12 cellular contexts compared by ENCODE assay signal in the genomic region with DNA sequence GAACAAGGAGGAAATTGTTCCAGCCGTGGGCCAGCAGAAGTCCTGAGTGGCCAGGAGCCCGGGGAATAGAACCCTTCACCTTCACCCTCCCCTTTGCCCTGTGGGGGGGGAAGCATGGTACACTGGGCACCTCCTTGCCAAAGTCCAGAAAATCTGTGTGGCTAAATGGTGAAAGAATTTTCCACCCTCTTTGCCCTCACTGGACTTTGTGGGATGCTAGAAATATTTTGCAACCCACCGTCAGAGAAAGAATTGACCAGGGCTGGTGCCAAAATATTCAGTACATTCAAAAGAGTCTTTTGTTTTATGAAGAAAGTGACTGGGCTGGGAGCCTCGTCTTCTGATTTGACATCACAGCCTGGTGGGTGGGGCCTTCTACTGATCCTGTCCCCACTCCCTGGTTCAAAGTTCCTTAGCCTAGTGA. TPM values are rescaled to one million over a fixed set of nuclear protein-coding genes. Genes with fewer than 3 reads are reported as not detected.
DNase-seq lines count a peak whose midpoint lies in the region; TF ChIP-seq lines count a peak whose summit lies in the region.
"Had no signal": no experiment of that assay in that cellular context is flagged by ENCODE, and none has a peak within 500 bp of the region (broad histone marks: within the 10 kb centered on the region; RNA-seq: fewer than 3 reads in every experiment).

No MANE protein-coding gene starts in this region.

- H3K4me1 Mint-ChIP-seq in activated naive CD4-positive, alpha-beta T cell treated with anti-CD3 and anti-CD28 coated beads, Interleukin-2, amount 10 ng/mL, durations not matched to agents 7 days and 5 days: no peaks in the 10 kb centered on the region

- no peaks in the 10 kb centered on the region for H3K9me3 ChIP-seq in mucosa of rectum (ENCODE audit: control insufficient read depth in 2 of 2, low read length in 2 of 2)
- no peaks in the 10 kb centered on the region for H3K9me3 ChIP-seq in vagina

- no peak for TF ChIP-seq CTCF in fibroblast of pulmonary artery (IDR thresholded peaks at IDR 0.05; ENCODE audit: low read length, missing control alignments)
- no peak for TF ChIP-seq CTCF in vagina (IDR thresholded peaks at IDR 0.05)

- no peak overlapping the region for H3K27ac Mint-ChIP-seq in activated naive CD4-positive, alpha-beta T cell treated with anti-CD3 and anti-CD28 coated beads, Interleukin-2, amount 10 ng/mL, durations not matched to agents 7 days and 5 days
- H3K27ac Mint-ChIP-seq: nephron had no signal

- H3K4me3 Mint-ChIP-seq in activated naive CD4-positive, alpha-beta T cell treated with anti-CD3 and anti-CD28 coated beads, Interleukin-2, amount 10 ng/mL, durations not matched to agents 7 days and 5 days: no peak overlapping the region
- H3K4me3 Mint-ChIP-seq: nephron had no signal

- DNase-seq in NCI-H226 (peak; percentile 45), fibroblast of pulmonary artery (ENCODE audit: low read depth) (peak; percentile 41), vagina (ENCODE audit: extremely low spot score in 2 of 2) (no peak), HEK293T (ENCODE audit: extremely low spot score) (no peak), activated gamma-delta T cell treated with Interleukin-2 at 50 U/mL for 16 hours (no peak)
- DNase-seq in activated naive CD4-positive, alpha-beta T cell treated with anti-CD3 and anti-CD28 coated beads, Interleukin-2, amount 10 ng/mL, durations not matched to agents 7 days and 5 days: no peak
- DNase-seq: activated T-cell treated with anti-CD3 and anti-CD28 coated beads, Interleukin-2, amount 50 U/mL, for 1 hour; cerebellar nuclear complex; NCI-H1930; stimulated activated CD4-positive, alpha-beta T cell treated with anti-CD3 and anti-CD28 coated beads, Interleukin-4, amount 100 ng/mL, for 1 hour had no signal

- no peaks in the 10 kb centered on the region for H3K36me3 Mint-ChIP-seq in activated naive CD4-positive, alpha-beta T cell treated with anti-CD3 and anti-CD28 coated beads, Interleukin-2, amount 10 ng/mL, durations not matched to agents 7 days and 5 days

- intact Hi-C loops in vagina (cut with DNase I): loop anchor here (5.0 kb wide), 1 partner anchor 63 kb away; no protein-coding TSS in a partner anchor

- H3K4me1 ChIP-seq in mucosa of rectum (ENCODE audit: control insufficient read depth in 2 of 2, insufficient read depth in 2 of 2, low read length in 2 of 2) (peaks cover 7 to 13% of the 10 kb centered on the region in 2 donors), vagina (peaks cover 49% of the 10 kb centered on the region)

- H3K36me3 ChIP-seq in mucosa of rectum (ENCODE audit: control insufficient read depth in 2 of 2, insufficient read depth in 2 of 2, low read length in 2 of 2): no peaks in the 10 kb centered on the region
- no peaks in the 10 kb centered on the region for H3K36me3 ChIP-seq in vagina

- peaks cover 19% of the 10 kb centered on the region for H3K27me3 Mint-ChIP-seq in activated naive CD4-positive, alpha-beta T cell treated with anti-CD3 and anti-CD28 coated beads, Interleukin-2, amount 10 ng/mL, durations not matched to agents 7 days and 5 days

- POLR2A ChIA-PET in HEK293T (lab: Yijun Ruan, JAX): no interaction called here

- H3K27me3 ChIP-seq in mucosa of rectum (ENCODE audit: control insufficient read depth in 2 of 2, insufficient read depth in 2 of 2, low read length in 2 of 2) (no peaks in the 10 kb centered on the region), vagina (no peaks in the 10 kb centered on the region)

- H3K27ac ChIP-seq in mucosa of rectum (ENCODE audit: low read depth in 2 of 2, low read length in 2 of 2) (peak overlapping the region; percentile 17 to 27), vagina (peak overlapping the region; percentile 50)

- CTCF ChIA-PET in HEK293T (lab: Yijun Ruan, JAX): no interaction called here
- CTCF ChIA-PET in activated naive CD4-positive, alpha-beta T cell treated with anti-CD3 and anti-CD28 coated beads, Interleukin-2, amount 10 ng/mL, durations not matched to agents 7 days and 5 days (lab: Charles Lee): no interaction called here

- no peaks in the 10 kb centered on the region for H3K9me3 Mint-ChIP-seq in activated naive CD4-positive, alpha-beta T cell treated with anti-CD3 and anti-CD28 coated beads, Interleukin-2, amount 10 ng/mL, durations not matched to agents 7 days and 5 days
- H3K9me3 Mint-ChIP-seq: nephron had no signal

- no peak overlapping the region for H3K9ac ChIP-seq in mucosa of rectum (ENCODE audit: low read depth in 1 of 2, low read length in 2 of 2)

- H3K4me3 ChIP-seq in fibroblast of pulmonary artery (replicated peaks; ENCODE audit: low read depth, low read length) (no peak overlapping the region), mucosa of rectum (ENCODE audit: low read length in 2 of 2) (no peak overlapping the region), vagina (peak overlapping the region in 1 of 2 donors; percentile 3)

- TF ChIP-seq POLR2A in vagina (IDR thresholded peaks at IDR 0.05): no peak

TF ChIP-seq in HEK293T, 16 proteins besides CTCF, POLR2A, EP300 and RAD21:
- TF ChIP-seq CTBP1 (IDR thresholded peaks at IDR 0.05; ENCODE audit: borderline replicate concordance) (no peak), FOXK2 (IDR thresholded peaks at IDR 0.05) (no peak), HDGF (IDR thresholded peaks at IDR 0.05; ENCODE audit: borderline replicate concordance) (no peak), ARNT (IDR thresholded peaks at IDR 0.05) (no peak), TARDBP (IDR thresholded peaks at IDR 0.05) (no peak), FOXA1 (IDR thresholded peaks at IDR 0.05) (no peak)
- TF ChIP-seq, protein P1, sequence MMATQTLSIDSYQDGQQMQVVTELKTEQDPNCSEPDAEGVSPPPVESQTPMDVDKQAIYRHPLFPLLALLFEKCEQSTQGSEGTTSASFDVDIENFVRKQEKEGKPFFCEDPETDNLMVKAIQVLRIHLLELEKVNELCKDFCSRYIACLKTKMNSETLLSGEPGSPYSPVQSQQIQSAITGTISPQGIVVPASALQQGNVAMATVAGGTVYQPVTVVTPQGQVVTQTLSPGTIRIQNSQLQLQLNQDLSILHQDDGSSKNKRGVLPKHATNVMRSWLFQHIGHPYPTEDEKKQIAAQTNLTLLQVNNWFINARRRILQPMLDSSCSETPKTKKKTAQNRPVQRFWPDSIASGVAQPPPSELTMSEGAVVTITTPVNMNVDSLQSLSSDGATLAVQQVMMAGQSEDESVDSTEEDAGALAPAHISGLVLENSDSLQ (IDR thresholded peaks at IDR 0.05): no peak

RNA-seq across cellular contexts. Expression of gene NFASC, which starts 14.6 kb away (rescaled TPM):
- total RNA-seq in vagina: 23.3 TPM

Comparison
In these comparisons a context has a peak if more than half of its experiments do, and no peak if none do; other contexts are left out.
1. DNase-seq: peak in NCI-H226 (single experiment) and fibroblast of pulmonary artery (single experiment); none in vagina (0 of 2), HEK293T (single experiment), activated gamma-delta T cell treated with Interleukin-2 at 50 U/mL for 16 hours (single experiment) and activated naive CD4-positive, alpha-beta T cell treated with anti-CD3 and anti-CD28 coated beads, Interleukin-2, amount 10 ng/mL, durations not matched to agents 7 days and 5 days (single experiment).